Comparison of ENCODE assay signal across 16 cellular contexts in the genomic region with DNA sequence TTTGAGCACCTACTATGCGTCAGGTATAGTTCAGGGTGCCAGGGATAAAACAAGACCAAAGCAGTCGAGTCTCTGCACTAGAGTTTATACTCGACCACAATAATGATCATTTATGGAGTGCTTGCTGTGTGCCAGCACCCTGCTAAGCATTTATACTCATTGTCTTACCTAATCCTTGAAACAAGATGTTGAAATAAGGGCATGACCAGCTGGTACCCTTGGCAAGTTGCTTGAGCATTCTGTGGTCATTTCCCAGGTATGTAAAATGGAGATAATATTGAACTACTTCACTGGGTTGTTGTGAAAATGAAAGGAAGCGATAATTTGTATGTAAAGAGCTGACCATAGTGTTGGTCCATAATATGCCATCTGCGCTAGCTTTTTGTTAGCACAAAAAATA.
DNase-seq lines count a peak whose midpoint lies in the region; FAIRE-seq and TF ChIP-seq lines count a peak whose summit lies in the region.
"Had no signal": no experiment of that assay in that cellular context is flagged by ENCODE, and none has a peak within 500 bp of the region (broad histone marks: within the 10 kb centered on the region; RNA-seq: fewer than 3 reads in every experiment).

No MANE protein-coding gene starts in this region.

- H3K27me3 ChIP-seq in MG63 (no peaks in the 10 kb centered on the region), bronchial epithelial cell (ENCODE audit: control insufficient read depth, insufficient read depth, low read length) (no peaks in the 10 kb centered on the region), SJCRH30 (no peaks in the 10 kb centered on the region)
- H3K27me3 ChIP-seq: BLaER1 treated with 17β-estradiol and CSF1 and Interleukin-3, amounts not matched to agents 10 nM and 100 nM had no signal

- H3K4me1 ChIP-seq in SJCRH30, result no peaks in the 10 kb centered on the region
- H3K4me1 ChIP-seq: HAP-1 had no signal

- H3K4me3 ChIP-seq in AG10803 (ENCODE audit: low read length), result no peak overlapping the region
- no peak overlapping the region for H3K4me3 ChIP-seq in MG63
- H3K4me3 ChIP-seq in bronchial epithelial cell (ENCODE audit: low read depth, low read length), result no peak overlapping the region
- no peak overlapping the region for H3K4me3 ChIP-seq in fibroblast of the aortic adventitia (ENCODE audit: low read depth, low read length)
- no peak overlapping the region for H3K4me3 ChIP-seq in SJCRH30
- H3K4me3 ChIP-seq: BLaER1 treated with 17β-estradiol and CSF1 and Interleukin-3, amounts not matched to agents 10 nM and 100 nM; HAP-1 had no signal

- FAIRE-seq in bronchial epithelial cell (lab: Jason Lieb, UNC), result no peak

- H3K9me3 ChIP-seq in MG63 (no peaks in the 10 kb centered on the region), SJCRH30 (replicated peaks) (no peaks in the 10 kb centered on the region)
- H3K9me3 ChIP-seq: BLaER1 treated with 17β-estradiol and CSF1 and Interleukin-3, amounts not matched to agents 10 nM and 100 nM; HAP-1 had no signal

- no peak overlapping the region for H3K27ac ChIP-seq in SJCRH30
- H3K27ac ChIP-seq: BLaER1 treated with 17β-estradiol and CSF1 and Interleukin-3, amounts not matched to agents 10 nM and 100 nM; HL-60 had no signal

- DNase-seq in AG10803 (ENCODE audit: low read depth) (peak; percentile 36), MG63 (peak; percentile 39), bronchial epithelial cell (ENCODE audit: low read depth) (peak; percentile 25), fibroblast of the aortic adventitia (ENCODE audit: low read depth) (peak; percentile 13), NCI-H446 (lab: John Stamatoyannopoulos, UW) (no peak), SJCRH30 (no peak), superior temporal gyrus (ENCODE audit: extremely low spot score) (no peak)
- no peak for DNase-seq in activated T-cell treated with anti-CD3 and anti-CD28 coated beads, Interleukin-2, amount 50 U/mL, for 48 hours
- DNase-seq: 8988T; CD4-positive, CD25-positive, alpha-beta regulatory T cell; DMS 273 treated with DMSO at 0.1 percent for 48 hours; GOT3; HFFc6 had no signal

- no peaks in the 10 kb centered on the region for H3K36me3 ChIP-seq in MG63
- H3K36me3 ChIP-seq in bronchial epithelial cell (ENCODE audit: control insufficient read depth, insufficient read depth, low read length), result no peaks in the 10 kb centered on the region
- no peaks in the 10 kb centered on the region for H3K36me3 ChIP-seq in SJCRH30
- H3K36me3 ChIP-seq: BLaER1 treated with 17β-estradiol and CSF1 and Interleukin-3, amounts not matched to agents 10 nM and 100 nM; HAP-1 had no signal

- no peak for TF ChIP-seq CTCF in AG10803 (conservative IDR thresholded peaks at IDR 0.05; ENCODE audit: low read length)
- TF ChIP-seq CTCF in bronchial epithelial cell (IDR thresholded peaks at IDR 0.05; ENCODE audit: insufficient read depth, low read length, severe bottlenecking), result no peak
- TF ChIP-seq CTCF in fibroblast of the aortic adventitia (IDR thresholded peaks at IDR 0.05; ENCODE audit: insufficient read depth, low read length), result no peak

Comparison
In these comparisons a context has a peak if more than half of its experiments do, and no peak if none do; other contexts are left out.
1. DNase-seq: peak in AG10803 (single experiment), MG63 (single experiment), bronchial epithelial cell (single experiment) and fibroblast of the aortic adventitia (single experiment); none in NCI-H446 (0 of 2), activated T-cell treated with anti-CD3 and anti-CD28 coated beads, Interleukin-2, amount 50 U/mL, for 48 hours (0 of 2), SJCRH30 (0 of 2) and superior temporal gyrus (single experiment).